In genomic region chr2:237497009-237497819, GRCh38 we compare ENCODE assay signal across 1 cellular context.
A peak's percentile ranks its signal among the peaks of the same experiment; 100 is the strongest.
TF ChIP-seq lines count a peak whose summit lies in the region.

No MANE protein-coding gene starts in this region.

TF ChIP-seq in A549, 52 proteins besides CTCF, POLR2A, EP300 and RAD21:
- TF ChIP-seq USF2 (IDR thresholded peaks at IDR 0.05) = no peak
- no peak for TF ChIP-seq FOSL2 (IDR thresholded peaks at IDR 0.05)
- TF ChIP-seq FOSL2 (CRISPR knock-in tag; IDR thresholded peaks at IDR 0.05) = no peak
- TF ChIP-seq PBX3 (IDR thresholded peaks at IDR 0.05) = no peak
- TF ChIP-seq E2F6 (IDR thresholded peaks at IDR 0.05; ENCODE audit: borderline replicate concordance, low read depth) = peak; percentile 12; the same call in 1 of the 2 replicates
- 0 out of 2 replicates have a peak, but pooled peaks have one; percentile 2 for TF ChIP-seq ATOH8 (CRISPR knock-in tag; IDR thresholded peaks at IDR 0.05; ENCODE audit: low read depth)
- no peak for TF ChIP-seq RNF2 (IDR thresholded peaks at IDR 0.05; ENCODE audit: borderline replicate concordance, low read depth)
- no peak for TF ChIP-seq ESRRA (IDR thresholded peaks at IDR 0.05; ENCODE audit: borderline replicate concordance, low read length)
